ENCODE assay signal across 22 cellular contexts in genomic region chr10:3149918-3150317, GRCh38. TPM values are rescaled to one million over a fixed set of nuclear protein-coding genes. Genes with fewer than 3 reads are reported as not detected.
DNase-seq lines count a peak whose midpoint lies in the region; FAIRE-seq and TF ChIP-seq lines count a peak whose summit lies in the region.
"Had no signal": no experiment of that assay in that cellular context is flagged by ENCODE, and none has a peak within 500 bp of the region (broad histone marks: within the 10 kb centered on the region; RNA-seq: fewer than 3 reads in every experiment).

No MANE protein-coding gene starts in this region.

- FAIRE-seq in kidney (lab: Jason Lieb, UNC): no peak
- FAIRE-seq: A204.1, GM12878 had no signal

- TF ChIP-seq CTCF in chondrocyte (IDR thresholded peaks at IDR 0.05) (no peak), kidney (IDR thresholded peaks at IDR 0.05; ENCODE audit: borderline replicate concordance, extremely low read depth, insufficient read depth) (no peak)

- no peaks in the 10 kb centered on the region for H3K4me1 ChIP-seq in kidney (ENCODE audit: control insufficient read depth in 1 of 2, insufficient read depth in 1 of 2, low read depth in 1 of 2, low read length in 2 of 2)
- H3K4me1 ChIP-seq: BE2C had no signal

- H3K27me3 Mint-ChIP-seq in chondrocyte (ENCODE audit: low read depth): no peaks in the 10 kb centered on the region
- H3K27me3 Mint-ChIP-seq: CD4-positive, CD25-positive, alpha-beta regulatory T cell; CD8-positive, alpha-beta memory T cell had no signal

- H3K36me3 ChIP-seq in kidney (ENCODE audit: control insufficient read depth in 1 of 2, insufficient read depth in 2 of 2, low read length in 2 of 2): peaks cover 56 to 66% of the 10 kb centered on the region in 2 donors

- DNase-seq in activated effector memory CD4-positive, alpha-beta T cell treated with anti-CD3 and anti-CD28 coated beads, Interleukin-2, amount 50 U/mL, for 16 hours: peak; percentile 53
- DNase-seq in activated effector memory CD4-positive, alpha-beta T cell treated with Interleukin-2 at 50 U/mL for 16 hours: no peak
- DNase-seq in chondrocyte (ENCODE audit: low spot score) (no peak), kidney (peak; percentile 48), SW480 (ENCODE audit: low spot score) (no peak), NCI-H1105 (lab: John Stamatoyannopoulos, UW) (no peak)
- DNase-seq: ACHN; BE2C; C1 segment of cervical spinal cord; CD4-positive, CD25-positive, alpha-beta regulatory T cell; CD8-positive, alpha-beta memory T cell; COR-L47; DMS 273 treated with DMSO at 0.1 percent for 48 hours; DMS53; DND-41; EL; GOT3; H7; HFFc6 had no signal

- no peak overlapping the region for H3K9ac ChIP-seq in kidney (ENCODE audit: low read length in 2 of 2)

- H3K4me3 Mint-ChIP-seq in chondrocyte (ENCODE audit: unreplicated experiment): no peak overlapping the region
- H3K4me3 Mint-ChIP-seq: CD8-positive, alpha-beta memory T cell; HFFc6 had no signal

- H3K27ac Mint-ChIP-seq in chondrocyte (ENCODE audit: unreplicated experiment): peak overlapping the region; percentile 37
- H3K27ac Mint-ChIP-seq: CD8-positive, alpha-beta memory T cell; HFFc6 had no signal

- no peak overlapping the region for H3K4me3 ChIP-seq in kidney (ENCODE audit: low read length in 2 of 2)
- H3K4me3 ChIP-seq: GM12878 had no signal

- H3K9me3 Mint-ChIP-seq in chondrocyte (ENCODE audit: low read depth): no peaks in the 10 kb centered on the region
- H3K9me3 Mint-ChIP-seq: CD8-positive, alpha-beta memory T cell; HFFc6 had no signal

- H3K36me3 Mint-ChIP-seq in chondrocyte (ENCODE audit: low read depth): peaks cover 52% of the 10 kb centered on the region

- intact Hi-C loops in kidney (cut with DNase I): no loop called here

- H3K27ac ChIP-seq in kidney (ENCODE audit: low read depth in 2 of 2, low read length in 2 of 2): no peak overlapping the region
- H3K27ac ChIP-seq: HL-60 had no signal

- no peaks in the 10 kb centered on the region for H3K9me3 ChIP-seq in kidney (ENCODE audit: control insufficient read depth in 1 of 2, low read length in 2 of 2)
- H3K9me3 ChIP-seq: BE2C had no signal

- no peaks in the 10 kb centered on the region for H3K4me1 Mint-ChIP-seq in chondrocyte (ENCODE audit: low read depth)

RNA-seq across cellular contexts. Expression of gene PITRM1, which starts 22.7 kb away (rescaled TPM):
- total RNA-seq in chondrocyte: 71.8 to 95.0 TPM (median 84.9 TPM) in 3 replicates
- 60.7 TPM for total RNA-seq in kidney
- 28.8 TPM for polyA plus RNA-seq in kidney (ENCODE audit: insufficient read depth, low read depth, low replicate concordance)

Comparison
In these comparisons a context has a peak if more than half of its experiments do, and no peak if none do; other contexts are left out.
1. DNase-seq: peak in activated effector memory CD4-positive, alpha-beta T cell treated with anti-CD3 and anti-CD28 coated beads, Interleukin-2, amount 50 U/mL, for 16 hours (single experiment) and kidney (single experiment); none in activated effector memory CD4-positive, alpha-beta T cell treated with Interleukin-2 at 50 U/mL for 16 hours (single experiment), chondrocyte (single experiment), SW480 (single experiment) and NCI-H1105 (single experiment).